In the genomic region with DNA sequence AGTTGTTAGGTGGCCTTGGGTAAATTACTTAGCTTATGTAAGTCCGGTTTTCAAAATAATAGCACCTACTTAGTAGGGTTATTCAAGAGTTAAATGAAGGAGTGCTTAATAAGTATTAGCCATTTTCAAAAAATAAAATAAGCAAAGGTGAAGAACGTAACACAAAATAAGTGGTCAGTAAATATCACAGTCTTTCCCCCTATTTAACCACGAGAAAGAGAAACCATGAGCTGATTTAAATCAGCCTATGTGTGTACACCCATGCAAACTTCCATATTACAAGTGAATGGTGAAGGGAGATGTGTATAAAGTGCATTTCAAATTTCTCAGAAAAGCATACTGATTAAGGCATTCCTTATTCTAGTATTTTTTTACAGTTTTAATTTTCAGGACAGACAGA, we compare ENCODE assay signal across 12 cellular contexts. TPM values are rescaled to one million over a fixed set of nuclear protein-coding genes. Genes with fewer than 3 reads are reported as not detected.
DNase-seq lines count a peak whose midpoint lies in the region; ATAC-seq and TF ChIP-seq lines count a peak whose summit lies in the region.
"Had no signal": no experiment of that assay in that cellular context is flagged by ENCODE, and none has a peak within 500 bp of the region (broad histone marks: within the 10 kb centered on the region; RNA-seq: fewer than 3 reads in every experiment).

No MANE protein-coding gene starts in this region.

- H3K36me3 ChIP-seq in PC-9 (ENCODE audit: low read depth): no peaks in the 10 kb centered on the region
- H3K36me3 ChIP-seq: cardiac muscle cell had no signal

- peaks cover 3% of the 10 kb centered on the region for H3K9me3 Mint-ChIP-seq in activated naive CD8-positive, alpha-beta T cell treated with anti-CD3 and anti-CD28 coated beads, Interleukin-2, amount 50 U/mL, for 24 hours
- no peaks in the 10 kb centered on the region for H3K9me3 Mint-ChIP-seq in osteocyte (ENCODE audit: unreplicated experiment)

- H3K27me3 ChIP-seq in PC-9 (ENCODE audit: insufficient read depth, low read depth): no peaks in the 10 kb centered on the region
- H3K27me3 ChIP-seq: cardiac muscle cell had no signal

- H3K4me3 Mint-ChIP-seq in activated naive CD8-positive, alpha-beta T cell treated with anti-CD3 and anti-CD28 coated beads, Interleukin-2, amount 50 U/mL, for 24 hours: peak overlapping the region; percentile 84
- no peak overlapping the region for H3K4me3 Mint-ChIP-seq in osteocyte (ENCODE audit: unreplicated experiment)

- no peaks in the 10 kb centered on the region for H3F3A ChIP-seq in PC-9 (ENCODE audit: insufficient read depth, low read depth)

- H3K4me1 ChIP-seq in PC-9 (replicated peaks; ENCODE audit: insufficient read depth): no peaks in the 10 kb centered on the region

- no peak for ATAC-seq in activated naive CD8-positive, alpha-beta T cell treated with anti-CD3 and anti-CD28 coated beads, Interleukin-2, amount 50 U/mL, for 24 hours
- ATAC-seq in GM19324 (IDR thresholded peaks at IDR 0.05; ENCODE audit: low FRiP score, unreplicated experiment): no peak
- no peak for ATAC-seq in HG02763 (IDR thresholded peaks at IDR 0.05; ENCODE audit: unreplicated experiment)
- ATAC-seq: sciatic nerve had no signal

- H2AFZ ChIP-seq in PC-9: no peak overlapping the region

- intact Hi-C loops in PC-9 (cut with micrococcal nuclease; ENCODE audit: unreplicated experiment): no loop called here

- no peaks in the 10 kb centered on the region for H3K9me3 ChIP-seq in PC-9 (ENCODE audit: insufficient read depth, low read depth)

- TF ChIP-seq CTCF in osteocyte (IDR thresholded peaks at IDR 0.05) (no peak), GM13977 (IDR thresholded peaks at IDR 0.05; ENCODE audit: extremely low read depth, insufficient read depth, missing control alignments) (no peak), PC-9 (conservative IDR thresholded peaks at IDR 0.05) (no peak)

- CTCF ChIA-PET in PC-9 (lab: Charles Lee): interaction anchor here (1.2 kb wide), 1 partner anchor 8 kb away, joined by 3 read pairs; no protein-coding TSS in a partner anchor

- BruUV-seq in PC-9 (replicated peaks; lab: Mats Ljungman, UMichigan): no TSS peak

- H3K27ac ChIP-seq in PC-9: no peak overlapping the region

- no peaks in the 10 kb centered on the region for H3K9me2 ChIP-seq in PC-9 (ENCODE audit: insufficient read depth)

- H3K4me2 ChIP-seq in PC-9: no peak overlapping the region

- H3K36me3 Mint-ChIP-seq in activated naive CD8-positive, alpha-beta T cell treated with anti-CD3 and anti-CD28 coated beads, Interleukin-2, amount 50 U/mL, for 24 hours (ENCODE audit: low read depth): peaks cover 49% of the 10 kb centered on the region
- no peaks in the 10 kb centered on the region for H3K36me3 Mint-ChIP-seq in osteocyte (ENCODE audit: unreplicated experiment)

- no peaks in the 10 kb centered on the region for H3K79me2 ChIP-seq in PC-9 (ENCODE audit: low read depth)

- peaks cover 74% of the 10 kb centered on the region for H3K4me1 Mint-ChIP-seq in activated naive CD8-positive, alpha-beta T cell treated with anti-CD3 and anti-CD28 coated beads, Interleukin-2, amount 50 U/mL, for 24 hours
- peaks cover 59% of the 10 kb centered on the region for H3K4me1 Mint-ChIP-seq in osteocyte (ENCODE audit: unreplicated experiment)

- H4K20me1 ChIP-seq in PC-9 (ENCODE audit: insufficient read depth): no peaks in the 10 kb centered on the region

- no peaks in the 10 kb centered on the region for H3K27me3 Mint-ChIP-seq in activated naive CD8-positive, alpha-beta T cell treated with anti-CD3 and anti-CD28 coated beads, Interleukin-2, amount 50 U/mL, for 24 hours
- no peaks in the 10 kb centered on the region for H3K27me3 Mint-ChIP-seq in osteocyte (ENCODE audit: unreplicated experiment)

- H3K4me3 ChIP-seq in GM08714 (ENCODE audit: low read length) (peak overlapping the region; percentile 96), PC-9 (no peak overlapping the region)
- H3K4me3 ChIP-seq: cardiac muscle cell had no signal

- DNase-seq in KBM-7 (peak; percentile 27), osteocyte (ENCODE audit: extremely low spot score, unreplicated experiment) (no peak), GM13977 (ENCODE audit: low spot score) (no peak), PC-9 (no peak)
- no peak for DNase-seq in activated naive CD8-positive, alpha-beta T cell treated with anti-CD3 and anti-CD28 coated beads, Interleukin-2, amount 50 U/mL, for 24 hours
- DNase-seq: EL; stimulated activated naive CD4-positive, alpha-beta T cell treated with Interleukin-2 at 50 U/mL for 16 hours had no signal

- H3K27ac Mint-ChIP-seq in activated naive CD8-positive, alpha-beta T cell treated with anti-CD3 and anti-CD28 coated beads, Interleukin-2, amount 50 U/mL, for 24 hours: peak overlapping the region; percentile 93
- H3K27ac Mint-ChIP-seq in osteocyte (ENCODE audit: unreplicated experiment): peak overlapping the region; percentile 54

- POLR2A ChIA-PET in PC-9 (lab: Charles Lee; ENCODE audit: unreplicated experiment): no interaction called here

- in situ Hi-C loops in KBM-7 (cut with MboI; ENCODE audit: low pct_unique_long_range_greater_than_20kb, low sequenced_read_pairs): loop anchor here (25.0 kb wide), 1 partner anchor 92 kb away; no protein-coding TSS in a partner anchor
- in situ Hi-C loops in GM13977 (cut with MboI; ENCODE audit: low pct_unique_long_range_greater_than_20kb, low sequenced_read_pairs, unreplicated experiment): loop anchor here (25.0 kb wide), 1 partner anchor 92 kb away; no protein-coding TSS in a partner anchor

RNA-seq across cellular contexts. Expression of a gene that starts 2.2 kb away (rescaled TPM):
- total RNA-seq in osteocyte (57.7 and 60.1 TPM in 2 replicates), PC-9 (2021) (0.46 and 1.3 TPM in 2 replicates)

Comparison
In these comparisons a context has a peak if more than half of its experiments do, and no peak if none do; other contexts are left out.
1. RNA of a gene that starts 2.2 kb away (total RNA-seq): 57.7 to 60.1 TPM in osteocyte; 0.46 to 1.3 TPM in PC-9; every median in the first group is over 10 times any median in the second.